Comparison of ENCODE assay signal across 26 cellular contexts in genomic region chr19:17915940-17916593, GRCh38. TPM values are rescaled to one million over a fixed set of nuclear protein-coding genes. Genes with fewer than 3 reads are reported as not detected.
DNase-seq lines count a peak whose midpoint lies in the region; ATAC-seq, FAIRE-seq and TF ChIP-seq lines count a peak whose summit lies in the region.
"Had no signal": no experiment of that assay in that cellular context is flagged by ENCODE, and none has a peak within 500 bp of the region (broad histone marks: within the 10 kb centered on the region; RNA-seq: fewer than 3 reads in every experiment).

No MANE protein-coding gene starts in this region.

- TF ChIP-seq POLR2A in GM12891 (IDR thresholded peaks at IDR 0.05; ENCODE audit: low read depth, low read length), result no peak

- H3K9me3 Mint-ChIP-seq in type B pancreatic cell, result no peaks in the 10 kb centered on the region
- H3K9me3 Mint-ChIP-seq: natural killer cell treated with Interleukin-12 subunit alpha and Interleukin-12 subunit beta and Interleukin-15 and Interleukin-18, amount 100 ng/mL, for 72 hours had no signal

- no peak overlapping the region for H2AFZ ChIP-seq in PC-9

- H3K4me3 ChIP-seq in PC-9, result no peak overlapping the region
- H3K4me3 ChIP-seq: coronary artery, HAP-1 had no signal

- H3K79me2 ChIP-seq in PC-9 (ENCODE audit: low read depth), result no peaks in the 10 kb centered on the region
- H3K79me2 ChIP-seq: parathyroid adenoma had no signal

- H3K4me3 Mint-ChIP-seq in type B pancreatic cell, result no peak overlapping the region
- H3K4me3 Mint-ChIP-seq: activated CD8-positive, alpha-beta T cell treated with anti-CD3 and anti-CD28 coated beads for 36 hours; brain; natural killer cell treated with Interleukin-12 subunit alpha and Interleukin-12 subunit beta and Interleukin-15 and Interleukin-18, amount 100 ng/mL, for 72 hours had no signal

- intact Hi-C loops in PC-9 (cut with micrococcal nuclease; ENCODE audit: unreplicated experiment), result no loop called here

- H3K27ac Mint-ChIP-seq in type B pancreatic cell, result peak overlapping the region; percentile 74
- H3K27ac Mint-ChIP-seq: activated CD8-positive, alpha-beta T cell treated with anti-CD3 and anti-CD28 coated beads for 36 hours; brain; natural killer cell treated with Interleukin-12 subunit alpha and Interleukin-12 subunit beta and Interleukin-15 and Interleukin-18, amount 100 ng/mL, for 72 hours had no signal

- no peaks in the 10 kb centered on the region for H3K27me3 ChIP-seq in PC-9 (ENCODE audit: insufficient read depth, low read depth)
- no peaks in the 10 kb centered on the region for H3K27me3 ChIP-seq in foreskin keratinocyte
- H3K27me3 ChIP-seq: BE2C had no signal

- H3K4me1 Mint-ChIP-seq in type B pancreatic cell (ENCODE audit: unreplicated experiment), result no peaks in the 10 kb centered on the region
- H3K4me1 Mint-ChIP-seq: brain had no signal

- no peaks in the 10 kb centered on the region for H3K36me3 ChIP-seq in PC-9 (ENCODE audit: low read depth)
- H3K36me3 ChIP-seq: BE2C, HAP-1 had no signal

- TF ChIP-seq CTCF in PC-9 (conservative IDR thresholded peaks at IDR 0.05) (no peak), foreskin keratinocyte (conservative IDR thresholded peaks at IDR 0.05) (no peak), type B pancreatic cell (conservative IDR thresholded peaks at IDR 0.05) (no peak)

- POLR2A ChIA-PET in PC-9 (lab: Charles Lee; ENCODE audit: unreplicated experiment), result interaction anchor here (0.6 kb wide), 1 partner anchor 14 kb away, joined by 3 read pairs; no protein-coding TSS in a partner anchor

- no peak for FAIRE-seq in GM12891 (lab: Jason Lieb, UNC)

- peaks cover 17% of the 10 kb centered on the region for H3K4me1 ChIP-seq in PC-9 (replicated peaks; ENCODE audit: insufficient read depth)
- H3K4me1 ChIP-seq in foreskin keratinocyte, result peaks cover 3% of the 10 kb centered on the region
- H3K4me1 ChIP-seq: BE2C, HAP-1, parathyroid adenoma had no signal

- no peaks in the 10 kb centered on the region for H3K27me3 Mint-ChIP-seq in type B pancreatic cell

- no peaks in the 10 kb centered on the region for H3K9me2 ChIP-seq in PC-9 (ENCODE audit: insufficient read depth)

- H3K9me3 ChIP-seq in PC-9 (ENCODE audit: insufficient read depth, low read depth), result no peaks in the 10 kb centered on the region; the same call in 1 of the 2 replicates
- H3K9me3 ChIP-seq: BE2C, HAP-1 had no signal

- CTCF ChIA-PET in PC-9 (lab: Charles Lee), result interaction anchor here (0.6 kb wide), 1 partner anchor 173 kb away, joined by 3 read pairs; no protein-coding TSS in a partner anchor

- H3F3A ChIP-seq in PC-9 (ENCODE audit: insufficient read depth, low read depth), result peaks cover 24% of the 10 kb centered on the region

- DNase-seq in SIG-M5 treated with dmso at 0.1 percent for 504 hours (lab: John Stamatoyannopoulos, UW; ENCODE audit: unreplicated experiment) (peak; percentile 35), SIG-M5 (lab: John Stamatoyannopoulos, UW) (no peak), PC-9 (peak; percentile 45 to 93), foreskin keratinocyte (peak; percentile 42 to 68), type B pancreatic cell (ENCODE audit: extremely low spot score, unreplicated experiment) (no peak), GM12891 (ENCODE audit: insufficient read length, low spot score) (no peak)
- DNase-seq: activated CD4-positive, CD25-positive, alpha-beta regulatory T cell treated with anti-CD3 and anti-CD28 coated beads, Interleukin-2, amount 50 U/mL, for 72 hours; activated CD8-positive, alpha-beta T cell treated with anti-CD3 and anti-CD28 coated beads for 36 hours; activated gamma-delta T cell treated with Interleukin-2 at 50 U/mL for 16 hours; activated T-cell treated with anti-CD3 and anti-CD28 coated beads, Interleukin-2, amount 50 U/mL, for 1 hour; BE2C; NCI-H2107; NCI-H510A treated with DMSO at 0.1 percent for 48 hours; Right ventricle myocardium superior; stimulated activated CD8-positive, alpha-beta memory T cell treated with anti-CD3 and anti-CD28 coated beads, Interleukin-4, amount 100 ng/mL, for 48 hours; SW 1271 had no signal

- no TSS peak for BruUV-seq in PC-9 (replicated peaks; lab: Mats Ljungman, UMichigan)

- peak overlapping the region; percentile 68 for H3K27ac ChIP-seq in PC-9
- H3K27ac ChIP-seq in foreskin keratinocyte, result peak overlapping the region; percentile 27
- H3K27ac ChIP-seq: coronary artery, parathyroid adenoma had no signal

- ATAC-seq in foreskin keratinocyte (peak; percentile 58), GM21576 (IDR thresholded peaks at IDR 0.05; ENCODE audit: unreplicated experiment) (no peak), GM21528 (IDR thresholded peaks at IDR 0.05; ENCODE audit: low FRiP score, unreplicated experiment) (no peak)
- ATAC-seq: activated CD8-positive, alpha-beta T cell treated with anti-CD3 and anti-CD28 coated beads for 36 hours; left lobe of liver; natural killer cell treated with Interleukin-12 subunit alpha and Interleukin-12 subunit beta and Interleukin-15 and Interleukin-18, amount 100 ng/mL, for 72 hours; sciatic nerve had no signal

- H3K36me3 Mint-ChIP-seq in type B pancreatic cell, result no peaks in the 10 kb centered on the region
- H3K36me3 Mint-ChIP-seq: brain had no signal

- H3K4me2 ChIP-seq in PC-9, result peak overlapping the region; percentile 49

- no peaks in the 10 kb centered on the region for H4K20me1 ChIP-seq in PC-9 (ENCODE audit: insufficient read depth)

TF ChIP-seq in GM12891, 5 proteins besides CTCF, POLR2A, EP300 and RAD21:
- no peak for TF ChIP-seq SPI1 (IDR thresholded peaks at IDR 0.05; ENCODE audit: low read depth, low read length)

RNA-seq across cellular contexts. Expression of gene CCDC124, which starts 16.7 kb away (rescaled TPM):
- total RNA-seq in PC-9 (2021), result 114 and 118 TPM in 2 replicates
- total RNA-seq in foreskin keratinocyte, result 45.7 and 77.6 TPM in 2 replicates
- polyA plus RNA-seq in foreskin keratinocyte, result 199 and 218 TPM in 2 replicates
- total RNA-seq in type B pancreatic cell (ENCODE audit: low replicate concordance), result 86.0 and 90.9 TPM in 2 replicates
- polyA plus RNA-seq in GM12891 (2012; ENCODE audit: low read depth, missing spikeins), result 79.4 TPM

RNA-seq across cellular contexts. Expression of gene SLC5A5, which starts 44.3 kb away (rescaled TPM):
- total RNA-seq in PC-9 (2021) (0.18 TPM in 1 of 2 replicates, not detected in the other), foreskin keratinocyte (0.07 TPM in 1 of 2 replicates, not detected in the other), type B pancreatic cell (ENCODE audit: low replicate concordance) (0.75 and 2.3 TPM in 2 replicates)
- polyA plus RNA-seq in foreskin keratinocyte, result not detected in 2 replicates
- polyA plus RNA-seq in GM12891 (2012; ENCODE audit: low read depth, missing spikeins), result 0.14 TPM
- total RNA-seq: A673, left lobe of liver, Right ventricle myocardium superior, sciatic nerve had no signal

RNA-seq across cellular contexts. Expression of gene KCNN1, which starts 50.8 kb away (rescaled TPM):
- 0.09 TPM in 1 of 2 replicates, not detected in the other for total RNA-seq in PC-9 (2021)
- not detected in 2 replicates for total RNA-seq in foreskin keratinocyte
- polyA plus RNA-seq in foreskin keratinocyte, result 0.02 and 0.03 TPM in 2 replicates
- 13.4 and 15.3 TPM in 2 replicates for total RNA-seq in type B pancreatic cell (ENCODE audit: low replicate concordance)
- 2.6 TPM for polyA plus RNA-seq in GM12891 (2012; ENCODE audit: low read depth, missing spikeins)
- total RNA-seq: left lobe of liver, Right ventricle myocardium superior had no signal

RNA-seq across cellular contexts. Expression of gene RPL18A, which starts 56.4 kb away (rescaled TPM):
- total RNA-seq in PC-9 (2021) (1,887 and 2,038 TPM in 2 replicates), foreskin keratinocyte (2,267 and 2,390 TPM in 2 replicates), type B pancreatic cell (ENCODE audit: low replicate concordance) (2,506 and 2,537 TPM in 2 replicates)
- polyA plus RNA-seq in foreskin keratinocyte, result 3,546 and 3,968 TPM in 2 replicates
- 5,111 TPM for polyA plus RNA-seq in GM12891 (2012; ENCODE audit: low read depth, missing spikeins)

Comparison
In these comparisons a context has a peak if more than half of its experiments do, and no peak if none do; other contexts are left out.
1. DNase-seq: peak in SIG-M5 treated with dmso at 0.1 percent for 504 hours (single experiment), PC-9 (2 of 2) and foreskin keratinocyte (2 of 2); none in SIG-M5 (single experiment), type B pancreatic cell (single experiment) and GM12891 (single experiment).
2. RNA of gene KCNN1, which starts 50.8 kb away (total RNA-seq): 13.4 to 15.3 TPM in type B pancreatic cell; 0.09 TPM in PC-9 and not detected in foreskin keratinocyte; every median in the first group is over 10 times any median in the second.